In the genomic region with DNA sequence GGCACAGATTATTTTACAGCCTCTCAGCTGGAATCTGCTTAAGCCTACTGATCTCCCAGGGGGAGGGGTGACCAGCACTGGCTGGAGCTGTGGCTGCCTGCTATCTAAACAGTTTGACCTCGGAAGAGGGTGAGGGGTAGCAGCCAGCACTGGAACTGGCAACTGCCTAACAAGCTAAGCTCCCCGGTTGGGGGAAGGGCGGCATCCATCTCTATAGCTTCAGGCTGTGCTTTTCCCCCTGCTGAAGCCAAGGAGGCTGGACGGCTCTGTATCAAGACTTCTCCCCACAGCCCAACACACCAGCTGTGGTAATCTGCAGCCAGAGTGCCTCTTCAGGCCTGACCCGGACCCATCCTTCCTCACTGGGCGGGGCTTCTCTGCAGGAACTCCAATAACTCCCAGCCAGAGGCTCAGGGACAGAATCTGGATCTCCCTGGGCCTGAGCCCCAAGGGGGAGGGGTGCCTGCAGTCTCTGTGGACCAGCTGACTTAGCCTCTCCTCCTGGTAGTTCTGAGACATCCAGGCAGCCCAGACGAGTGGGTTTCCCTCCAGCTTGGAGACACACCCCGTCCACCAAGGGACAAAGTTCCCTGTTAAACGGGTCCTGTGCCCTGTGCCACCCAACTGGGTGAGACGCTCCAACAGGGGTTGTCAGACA, we compare ENCODE assay signal across 2 cellular contexts.
TF ChIP-seq lines count a peak whose summit lies in the region.

No MANE protein-coding gene starts in this region.

TF ChIP-seq in HEK293, 187 proteins besides CTCF, POLR2A, EP300 and RAD21:
- TF ChIP-seq ZIC2 (tag by site-specific recombination; IDR thresholded peaks at IDR 0.05) (0 out of 2 replicates have a peak, but pooled peaks have one; percentile 42), TRIM28 (IDR thresholded peaks at IDR 0.05; ENCODE audit: borderline replicate concordance, low read length) (peak; percentile 75)
- TF ChIP-seq, protein P1, sequence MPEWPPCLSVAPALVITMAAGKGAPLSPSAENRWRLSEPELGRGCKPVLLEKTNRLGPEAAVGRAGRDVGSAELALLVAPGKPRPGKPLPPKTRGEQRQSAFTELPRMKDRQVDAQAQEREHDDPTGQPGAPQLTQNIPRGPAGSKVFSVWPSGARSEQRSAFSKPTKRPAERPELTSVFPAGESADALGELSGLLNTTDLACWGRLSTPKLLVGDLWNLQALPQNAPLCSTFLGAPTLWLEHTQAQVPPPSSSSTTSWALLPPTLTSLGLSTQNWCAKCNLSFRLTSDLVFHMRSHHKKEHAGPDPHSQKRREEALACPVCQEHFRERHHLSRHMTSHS (tag by site-specific recombination; IDR thresholded peaks at IDR 0.05): no peak
- TF ChIP-seq, protein P2, sequence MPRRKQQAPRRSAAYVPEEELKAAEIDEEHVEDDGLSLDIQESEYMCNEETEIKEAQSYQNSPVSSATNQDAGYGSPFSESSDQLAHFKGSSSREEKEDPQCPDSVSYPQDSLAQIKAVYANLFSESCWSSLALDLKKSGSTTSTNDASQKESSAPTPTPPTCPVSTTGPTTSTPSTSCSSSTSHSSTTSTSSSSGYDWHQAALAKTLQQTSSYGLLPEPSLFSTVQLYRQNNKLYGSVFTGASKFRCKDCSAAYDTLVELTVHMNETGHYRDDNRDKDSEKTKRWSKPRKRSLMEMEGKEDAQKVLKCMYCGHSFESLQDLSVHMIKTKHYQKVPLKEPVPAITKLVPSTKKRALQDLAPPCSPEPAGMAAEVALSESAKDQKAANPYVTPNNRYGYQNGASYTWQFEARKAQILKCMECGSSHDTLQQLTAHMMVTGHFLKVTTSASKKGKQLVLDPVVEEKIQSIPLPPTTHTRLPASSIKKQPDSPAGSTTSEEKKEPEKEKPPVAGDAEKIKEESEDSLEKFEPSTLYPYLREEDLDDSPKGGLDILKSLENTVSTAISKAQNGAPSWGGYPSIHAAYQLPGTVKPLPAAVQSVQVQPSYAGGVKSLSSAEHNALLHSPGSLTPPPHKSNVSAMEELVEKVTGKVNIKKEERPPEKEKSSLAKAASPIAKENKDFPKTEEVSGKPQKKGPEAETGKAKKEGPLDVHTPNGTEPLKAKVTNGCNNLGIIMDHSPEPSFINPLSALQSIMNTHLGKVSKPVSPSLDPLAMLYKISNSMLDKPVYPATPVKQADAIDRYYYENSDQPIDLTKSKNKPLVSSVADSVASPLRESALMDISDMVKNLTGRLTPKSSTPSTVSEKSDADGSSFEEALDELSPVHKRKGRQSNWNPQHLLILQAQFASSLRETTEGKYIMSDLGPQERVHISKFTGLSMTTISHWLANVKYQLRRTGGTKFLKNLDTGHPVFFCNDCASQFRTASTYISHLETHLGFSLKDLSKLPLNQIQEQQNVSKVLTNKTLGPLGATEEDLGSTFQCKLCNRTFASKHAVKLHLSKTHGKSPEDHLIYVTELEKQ (tag by site-specific recombination; IDR thresholded peaks at IDR 0.05; ENCODE audit: borderline replicate concordance): no peak

TF ChIP-seq in WTC11, 78 proteins besides CTCF, POLR2A, EP300 and RAD21:
- TF ChIP-seq, protein P3, sequence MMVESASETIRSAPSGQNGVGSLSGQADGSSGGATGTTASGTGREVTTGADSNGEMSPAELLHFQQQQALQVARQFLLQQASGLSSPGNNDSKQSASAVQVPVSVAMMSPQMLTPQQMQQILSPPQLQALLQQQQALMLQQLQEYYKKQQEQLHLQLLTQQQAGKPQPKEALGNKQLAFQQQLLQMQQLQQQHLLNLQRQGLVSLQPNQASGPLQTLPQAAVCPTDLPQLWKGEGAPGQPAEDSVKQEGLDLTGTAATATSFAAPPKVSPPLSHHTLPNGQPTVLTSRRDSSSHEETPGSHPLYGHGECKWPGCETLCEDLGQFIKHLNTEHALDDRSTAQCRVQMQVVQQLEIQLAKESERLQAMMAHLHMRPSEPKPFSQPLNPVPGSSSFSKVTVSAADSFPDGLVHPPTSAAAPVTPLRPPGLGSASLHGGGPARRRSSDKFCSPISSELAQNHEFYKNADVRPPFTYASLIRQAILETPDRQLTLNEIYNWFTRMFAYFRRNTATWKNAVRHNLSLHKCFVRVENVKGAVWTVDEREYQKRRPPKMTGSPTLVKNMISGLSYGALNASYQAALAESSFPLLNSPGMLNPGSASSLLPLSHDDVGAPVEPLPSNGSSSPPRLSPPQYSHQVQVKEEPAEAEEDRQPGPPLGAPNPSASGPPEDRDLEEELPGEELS (CRISPR knock-in tag; IDR thresholded peaks at IDR 0.05): no peak
- TF ChIP-seq, protein P4, sequence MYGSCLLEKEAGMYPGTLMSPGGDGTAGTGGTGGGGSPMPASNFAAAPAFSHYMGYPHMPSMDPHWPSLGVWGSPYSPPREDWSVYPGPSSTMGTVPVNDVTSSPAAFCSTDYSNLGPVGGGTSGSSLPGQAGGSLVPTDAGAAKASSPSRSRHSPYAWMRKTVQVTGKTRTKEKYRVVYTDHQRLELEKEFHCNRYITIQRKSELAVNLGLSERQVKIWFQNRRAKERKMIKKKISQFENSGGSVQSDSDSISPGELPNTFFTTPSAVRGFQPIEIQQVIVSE (CRISPR knock-in tag; IDR thresholded peaks at IDR 0.05; ENCODE audit: borderline replicate concordance): no peak
- no peak for TF ChIP-seq KAT7 (CRISPR knock-in tag; IDR thresholded peaks at IDR 0.05; ENCODE audit: borderline replicate concordance)
- no peak for TF ChIP-seq SMAD3 (CRISPR knock-in tag; IDR thresholded peaks at IDR 0.05; ENCODE audit: borderline replicate concordance)
- TF ChIP-seq FOXK1 (CRISPR knock-in tag; IDR thresholded peaks at IDR 0.05): no peak
- no peak for TF ChIP-seq CREB1 (CRISPR knock-in tag; IDR thresholded peaks at IDR 0.05)
- TF ChIP-seq, protein P5, sequence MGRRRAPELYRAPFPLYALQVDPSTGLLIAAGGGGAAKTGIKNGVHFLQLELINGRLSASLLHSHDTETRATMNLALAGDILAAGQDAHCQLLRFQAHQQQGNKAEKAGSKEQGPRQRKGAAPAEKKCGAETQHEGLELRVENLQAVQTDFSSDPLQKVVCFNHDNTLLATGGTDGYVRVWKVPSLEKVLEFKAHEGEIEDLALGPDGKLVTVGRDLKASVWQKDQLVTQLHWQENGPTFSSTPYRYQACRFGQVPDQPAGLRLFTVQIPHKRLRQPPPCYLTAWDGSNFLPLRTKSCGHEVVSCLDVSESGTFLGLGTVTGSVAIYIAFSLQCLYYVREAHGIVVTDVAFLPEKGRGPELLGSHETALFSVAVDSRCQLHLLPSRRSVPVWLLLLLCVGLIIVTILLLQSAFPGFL (CRISPR knock-in tag; IDR thresholded peaks at IDR 0.05; ENCODE audit: borderline replicate concordance): no peak
- TF ChIP-seq, protein P6, sequence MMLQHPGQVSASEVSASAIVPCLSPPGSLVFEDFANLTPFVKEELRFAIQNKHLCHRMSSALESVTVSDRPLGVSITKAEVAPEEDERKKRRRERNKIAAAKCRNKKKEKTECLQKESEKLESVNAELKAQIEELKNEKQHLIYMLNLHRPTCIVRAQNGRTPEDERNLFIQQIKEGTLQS (CRISPR knock-in tag; conservative IDR thresholded peaks at IDR 0.05): no peak
- TF ChIP-seq RORB (CRISPR knock-in tag; IDR thresholded peaks at IDR 0.05): no peak
- TF ChIP-seq, protein P7, sequence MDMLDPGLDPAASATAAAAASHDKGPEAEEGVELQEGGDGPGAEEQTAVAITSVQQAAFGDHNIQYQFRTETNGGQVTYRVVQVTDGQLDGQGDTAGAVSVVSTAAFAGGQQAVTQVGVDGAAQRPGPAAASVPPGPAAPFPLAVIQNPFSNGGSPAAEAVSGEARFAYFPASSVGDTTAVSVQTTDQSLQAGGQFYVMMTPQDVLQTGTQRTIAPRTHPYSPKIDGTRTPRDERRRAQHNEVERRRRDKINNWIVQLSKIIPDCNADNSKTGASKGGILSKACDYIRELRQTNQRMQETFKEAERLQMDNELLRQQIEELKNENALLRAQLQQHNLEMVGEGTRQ (CRISPR knock-in tag; IDR thresholded peaks at IDR 0.05): no peak
- no peak for TF ChIP-seq TEAD4 (CRISPR knock-in tag; IDR thresholded peaks at IDR 0.05)
- TF ChIP-seq NR3C1 (CRISPR knock-in tag; conservative IDR thresholded peaks at IDR 0.05; ENCODE audit: low read depth): no peak
- no peak for TF ChIP-seq FOXP1 (CRISPR knock-in tag; IDR thresholded peaks at IDR 0.05; ENCODE audit: borderline replicate concordance)
- TF ChIP-seq, protein P8, sequence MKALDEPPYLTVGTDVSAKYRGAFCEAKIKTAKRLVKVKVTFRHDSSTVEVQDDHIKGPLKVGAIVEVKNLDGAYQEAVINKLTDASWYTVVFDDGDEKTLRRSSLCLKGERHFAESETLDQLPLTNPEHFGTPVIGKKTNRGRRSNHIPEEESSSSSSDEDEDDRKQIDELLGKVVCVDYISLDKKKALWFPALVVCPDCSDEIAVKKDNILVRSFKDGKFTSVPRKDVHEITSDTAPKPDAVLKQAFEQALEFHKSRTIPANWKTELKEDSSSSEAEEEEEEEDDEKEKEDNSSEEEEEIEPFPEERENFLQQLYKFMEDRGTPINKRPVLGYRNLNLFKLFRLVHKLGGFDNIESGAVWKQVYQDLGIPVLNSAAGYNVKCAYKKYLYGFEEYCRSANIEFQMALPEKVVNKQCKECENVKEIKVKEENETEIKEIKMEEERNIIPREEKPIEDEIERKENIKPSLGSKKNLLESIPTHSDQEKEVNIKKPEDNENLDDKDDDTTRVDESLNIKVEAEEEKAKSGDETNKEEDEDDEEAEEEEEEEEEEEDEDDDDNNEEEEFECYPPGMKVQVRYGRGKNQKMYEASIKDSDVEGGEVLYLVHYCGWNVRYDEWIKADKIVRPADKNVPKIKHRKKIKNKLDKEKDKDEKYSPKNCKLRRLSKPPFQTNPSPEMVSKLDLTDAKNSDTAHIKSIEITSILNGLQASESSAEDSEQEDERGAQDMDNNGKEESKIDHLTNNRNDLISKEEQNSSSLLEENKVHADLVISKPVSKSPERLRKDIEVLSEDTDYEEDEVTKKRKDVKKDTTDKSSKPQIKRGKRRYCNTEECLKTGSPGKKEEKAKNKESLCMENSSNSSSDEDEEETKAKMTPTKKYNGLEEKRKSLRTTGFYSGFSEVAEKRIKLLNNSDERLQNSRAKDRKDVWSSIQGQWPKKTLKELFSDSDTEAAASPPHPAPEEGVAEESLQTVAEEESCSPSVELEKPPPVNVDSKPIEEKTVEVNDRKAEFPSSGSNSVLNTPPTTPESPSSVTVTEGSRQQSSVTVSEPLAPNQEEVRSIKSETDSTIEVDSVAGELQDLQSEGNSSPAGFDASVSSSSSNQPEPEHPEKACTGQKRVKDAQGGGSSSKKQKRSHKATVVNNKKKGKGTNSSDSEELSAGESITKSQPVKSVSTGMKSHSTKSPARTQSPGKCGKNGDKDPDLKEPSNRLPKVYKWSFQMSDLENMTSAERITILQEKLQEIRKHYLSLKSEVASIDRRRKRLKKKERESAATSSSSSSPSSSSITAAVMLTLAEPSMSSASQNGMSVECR (CRISPR knock-in tag; IDR thresholded peaks at IDR 0.05; ENCODE audit: borderline replicate concordance): no peak
- TF ChIP-seq, protein P9, sequence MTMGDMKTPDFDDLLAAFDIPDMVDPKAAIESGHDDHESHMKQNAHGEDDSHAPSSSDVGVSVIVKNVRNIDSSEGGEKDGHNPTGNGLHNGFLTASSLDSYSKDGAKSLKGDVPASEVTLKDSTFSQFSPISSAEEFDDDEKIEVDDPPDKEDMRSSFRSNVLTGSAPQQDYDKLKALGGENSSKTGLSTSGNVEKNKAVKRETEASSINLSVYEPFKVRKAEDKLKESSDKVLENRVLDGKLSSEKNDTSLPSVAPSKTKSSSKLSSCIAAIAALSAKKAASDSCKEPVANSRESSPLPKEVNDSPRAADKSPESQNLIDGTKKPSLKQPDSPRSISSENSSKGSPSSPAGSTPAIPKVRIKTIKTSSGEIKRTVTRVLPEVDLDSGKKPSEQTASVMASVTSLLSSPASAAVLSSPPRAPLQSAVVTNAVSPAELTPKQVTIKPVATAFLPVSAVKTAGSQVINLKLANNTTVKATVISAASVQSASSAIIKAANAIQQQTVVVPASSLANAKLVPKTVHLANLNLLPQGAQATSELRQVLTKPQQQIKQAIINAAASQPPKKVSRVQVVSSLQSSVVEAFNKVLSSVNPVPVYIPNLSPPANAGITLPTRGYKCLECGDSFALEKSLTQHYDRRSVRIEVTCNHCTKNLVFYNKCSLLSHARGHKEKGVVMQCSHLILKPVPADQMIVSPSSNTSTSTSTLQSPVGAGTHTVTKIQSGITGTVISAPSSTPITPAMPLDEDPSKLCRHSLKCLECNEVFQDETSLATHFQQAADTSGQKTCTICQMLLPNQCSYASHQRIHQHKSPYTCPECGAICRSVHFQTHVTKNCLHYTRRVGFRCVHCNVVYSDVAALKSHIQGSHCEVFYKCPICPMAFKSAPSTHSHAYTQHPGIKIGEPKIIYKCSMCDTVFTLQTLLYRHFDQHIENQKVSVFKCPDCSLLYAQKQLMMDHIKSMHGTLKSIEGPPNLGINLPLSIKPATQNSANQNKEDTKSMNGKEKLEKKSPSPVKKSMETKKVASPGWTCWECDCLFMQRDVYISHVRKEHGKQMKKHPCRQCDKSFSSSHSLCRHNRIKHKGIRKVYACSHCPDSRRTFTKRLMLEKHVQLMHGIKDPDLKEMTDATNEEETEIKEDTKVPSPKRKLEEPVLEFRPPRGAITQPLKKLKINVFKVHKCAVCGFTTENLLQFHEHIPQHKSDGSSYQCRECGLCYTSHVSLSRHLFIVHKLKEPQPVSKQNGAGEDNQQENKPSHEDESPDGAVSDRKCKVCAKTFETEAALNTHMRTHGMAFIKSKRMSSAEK (CRISPR knock-in tag; IDR thresholded peaks at IDR 0.05; ENCODE audit: borderline replicate concordance): no peak
- no peak for TF ChIP-seq JUN (CRISPR knock-in tag; IDR thresholded peaks at IDR 0.05)
- TF ChIP-seq, protein P10, sequence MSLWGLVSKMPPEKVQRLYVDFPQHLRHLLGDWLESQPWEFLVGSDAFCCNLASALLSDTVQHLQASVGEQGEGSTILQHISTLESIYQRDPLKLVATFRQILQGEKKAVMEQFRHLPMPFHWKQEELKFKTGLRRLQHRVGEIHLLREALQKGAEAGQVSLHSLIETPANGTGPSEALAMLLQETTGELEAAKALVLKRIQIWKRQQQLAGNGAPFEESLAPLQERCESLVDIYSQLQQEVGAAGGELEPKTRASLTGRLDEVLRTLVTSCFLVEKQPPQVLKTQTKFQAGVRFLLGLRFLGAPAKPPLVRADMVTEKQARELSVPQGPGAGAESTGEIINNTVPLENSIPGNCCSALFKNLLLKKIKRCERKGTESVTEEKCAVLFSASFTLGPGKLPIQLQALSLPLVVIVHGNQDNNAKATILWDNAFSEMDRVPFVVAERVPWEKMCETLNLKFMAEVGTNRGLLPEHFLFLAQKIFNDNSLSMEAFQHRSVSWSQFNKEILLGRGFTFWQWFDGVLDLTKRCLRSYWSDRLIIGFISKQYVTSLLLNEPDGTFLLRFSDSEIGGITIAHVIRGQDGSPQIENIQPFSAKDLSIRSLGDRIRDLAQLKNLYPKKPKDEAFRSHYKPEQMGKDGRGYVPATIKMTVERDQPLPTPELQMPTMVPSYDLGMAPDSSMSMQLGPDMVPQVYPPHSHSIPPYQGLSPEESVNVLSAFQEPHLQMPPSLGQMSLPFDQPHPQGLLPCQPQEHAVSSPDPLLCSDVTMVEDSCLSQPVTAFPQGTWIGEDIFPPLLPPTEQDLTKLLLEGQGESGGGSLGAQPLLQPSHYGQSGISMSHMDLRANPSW (CRISPR knock-in tag; conservative IDR thresholded peaks at IDR 0.05; ENCODE audit: low read depth): no peak
- no peak for TF ChIP-seq ZNF396 (CRISPR knock-in tag; IDR thresholded peaks at IDR 0.05; ENCODE audit: borderline replicate concordance)
